11 cellular contexts compared by ENCODE assay signal in the genomic region with DNA sequence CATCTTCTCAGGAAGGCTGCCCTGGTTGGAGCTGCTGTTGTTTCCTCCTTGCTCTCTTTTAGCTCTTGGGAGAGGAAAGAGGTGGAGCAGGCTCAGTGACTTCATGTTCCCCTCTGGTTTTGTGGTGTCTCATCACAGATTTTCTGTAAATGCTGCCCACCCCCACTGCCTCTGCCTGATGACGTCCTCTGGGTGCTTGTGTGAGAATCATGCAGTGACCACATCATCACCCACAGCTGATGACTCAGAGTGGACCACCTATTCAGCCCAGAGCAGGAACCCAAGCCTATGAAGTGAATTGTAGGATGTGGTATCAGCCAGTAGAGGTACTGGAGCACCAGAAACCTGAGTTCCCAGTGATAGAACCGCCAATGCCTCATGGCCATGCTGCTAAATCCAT. TPM values are rescaled to one million over a fixed set of nuclear protein-coding genes. Genes with fewer than 3 reads are reported as not detected.
DNase-seq lines count a peak whose midpoint lies in the region; ATAC-seq and TF ChIP-seq lines count a peak whose summit lies in the region.
"Had no signal": no experiment of that assay in that cellular context is flagged by ENCODE, and none has a peak within 500 bp of the region (broad histone marks: within the 10 kb centered on the region; RNA-seq: fewer than 3 reads in every experiment).

A gene with protein sequence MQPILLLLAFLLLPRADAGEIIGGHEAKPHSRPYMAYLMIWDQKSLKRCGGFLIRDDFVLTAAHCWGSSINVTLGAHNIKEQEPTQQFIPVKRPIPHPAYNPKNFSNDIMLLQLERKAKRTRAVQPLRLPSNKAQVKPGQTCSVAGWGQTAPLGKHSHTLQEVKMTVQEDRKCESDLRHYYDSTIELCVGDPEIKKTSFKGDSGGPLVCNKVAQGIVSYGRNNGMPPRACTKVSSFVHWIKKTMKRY (minus strand): TSS at position 33 of the 400 bp plus-strand sequence. CDS start 30 bp downstream, at position 3.

- no peaks in the 10 kb centered on the region for H3K27me3 ChIP-seq in CD4-positive, CD25-positive, alpha-beta regulatory T cell (ENCODE audit: control insufficient read depth, insufficient read depth, low read length)
- H3K27me3 ChIP-seq in A673 (replicated peaks; ENCODE audit: insufficient read depth, low read depth, low read length, poor library complexity) = peaks cover 13% of the 10 kb centered on the region

- peaks cover 17% of the 10 kb centered on the region for H3K27me3 Mint-ChIP-seq in CD4-positive, CD25-positive, alpha-beta regulatory T cell
- no peaks in the 10 kb centered on the region for H3K27me3 Mint-ChIP-seq in activated naive CD4-positive, alpha-beta T cell treated with anti-CD3 and anti-CD28 coated beads, Interleukin-2, amount 50 U/mL, for 24 hours

- peak; percentile 60 to 70 for ATAC-seq in CD4-positive, CD25-positive, alpha-beta regulatory T cell (ENCODE audit: low read depth in 2 of 2)

- H3K36me3 ChIP-seq in CD4-positive, CD25-positive, alpha-beta regulatory T cell (ENCODE audit: control insufficient read depth, insufficient read depth, low read length) = no peaks in the 10 kb centered on the region
- no peaks in the 10 kb centered on the region for H3K36me3 ChIP-seq in A673 (ENCODE audit: insufficient read depth, low read length, poor library complexity, severe bottlenecking)

- POLR2A ChIA-PET in A673 (lab: Charles Lee; ENCODE audit: low non-redundant PET) = no interaction called here

- no peak for TF ChIP-seq CTCF in A673 (conservative IDR thresholded peaks at IDR 0.05; ENCODE audit: low read depth, low read length)

- H3K27ac Mint-ChIP-seq in CD4-positive, CD25-positive, alpha-beta regulatory T cell = peak within 1 kb of the TSS in 2 of 3 donors; percentile 40 to 43
- peak within 1 kb of the TSS; percentile 31 for H3K27ac Mint-ChIP-seq in activated naive CD4-positive, alpha-beta T cell treated with anti-CD3 and anti-CD28 coated beads, Interleukin-2, amount 50 U/mL, for 24 hours

- no peaks in the 10 kb centered on the region for H3K9me3 Mint-ChIP-seq in CD4-positive, CD25-positive, alpha-beta regulatory T cell
- no peaks in the 10 kb centered on the region for H3K9me3 Mint-ChIP-seq in activated naive CD4-positive, alpha-beta T cell treated with anti-CD3 and anti-CD28 coated beads, Interleukin-2, amount 50 U/mL, for 24 hours

- no peak within 1 kb of the TSS for H3K27ac ChIP-seq in CD4-positive, CD25-positive, alpha-beta regulatory T cell (ENCODE audit: insufficient read depth, low read length, poor library complexity, severe bottlenecking)
- no peak within 1 kb of the TSS for H3K27ac ChIP-seq in A673 (ENCODE audit: low read depth, low read length, poor library complexity, severe bottlenecking)
- H3K27ac ChIP-seq: PC-9 had no signal

- H3K4me3 ChIP-seq in CD4-positive, CD25-positive, alpha-beta regulatory T cell (ENCODE audit: low read depth, low read length) = no peak within 1 kb of the TSS
- H3K4me3 ChIP-seq in A673 (ENCODE audit: low read depth, low read length, poor library complexity, severe bottlenecking) = no peak within 1 kb of the TSS
- H3K4me3 ChIP-seq: PC-9 had no signal

- intact Hi-C loops in A673 (cut with micrococcal nuclease; ENCODE audit: unreplicated experiment) = no loop called here

- H3K4me1 Mint-ChIP-seq in CD4-positive, CD25-positive, alpha-beta regulatory T cell = peaks cover 0 to 2% (median 0%) of the 10 kb centered on the region in 4 donors
- peaks cover 7% of the 10 kb centered on the region for H3K4me1 Mint-ChIP-seq in activated naive CD4-positive, alpha-beta T cell treated with anti-CD3 and anti-CD28 coated beads, Interleukin-2, amount 50 U/mL, for 24 hours

- H3K4me3 Mint-ChIP-seq in CD4-positive, CD25-positive, alpha-beta regulatory T cell = no peak within 1 kb of the TSS
- peak within 1 kb of the TSS; percentile 74 for H3K4me3 Mint-ChIP-seq in activated naive CD4-positive, alpha-beta T cell treated with anti-CD3 and anti-CD28 coated beads, Interleukin-2, amount 50 U/mL, for 24 hours

- no TSS peak for BruUV-seq in A673 (replicated peaks; lab: Mats Ljungman, UMichigan)

- no peaks in the 10 kb centered on the region for H3K9me3 ChIP-seq in CD4-positive, CD25-positive, alpha-beta regulatory T cell (ENCODE audit: control insufficient read depth in 2 of 2, low read length in 2 of 2)
- H3K9me3 ChIP-seq in A673 (ENCODE audit: low read depth, low read length, poor library complexity, severe bottlenecking) = no peaks in the 10 kb centered on the region

- no peak for DNase-seq in CD4-positive, CD25-positive, alpha-beta regulatory T cell
- DNase-seq in activated CD4-positive, alpha-beta T cell treated with anti-CD3 and anti-CD28 coated beads for 4 hours = peak; percentile 47
- peak; percentile 35 for DNase-seq in stimulated activated CD4-positive, alpha-beta T cell treated with anti-CD3 and anti-CD28 coated beads, Interleukin-2, amount 100 ng/mL, for 4 hours (ENCODE audit: low read depth)
- DNase-seq in GF-D8 (lab: John Stamatoyannopoulos, UW) (no peak), NCI-H2107 (lab: John Stamatoyannopoulos, UW) (no peak), A673 (ENCODE audit: low spot score) (no peak), SW 1271 (lab: John Stamatoyannopoulos, UW) (no peak)
- DNase-seq: hypothalamus, PC-9 had no signal

- no peaks in the 10 kb centered on the region for H3K36me3 Mint-ChIP-seq in CD4-positive, CD25-positive, alpha-beta regulatory T cell
- no peaks in the 10 kb centered on the region for H3K36me3 Mint-ChIP-seq in activated naive CD4-positive, alpha-beta T cell treated with anti-CD3 and anti-CD28 coated beads, Interleukin-2, amount 50 U/mL, for 24 hours

- no peaks in the 10 kb centered on the region for H3K4me1 ChIP-seq in CD4-positive, CD25-positive, alpha-beta regulatory T cell (ENCODE audit: control insufficient read depth, insufficient read depth, low read length, poor library complexity, severe bottlenecking)
- no peaks in the 10 kb centered on the region for H3K4me1 ChIP-seq in A673 (ENCODE audit: insufficient read depth, low read length, poor library complexity, severe bottlenecking)

- CTCF ChIA-PET in A673 (lab: Charles Lee) = no interaction called here

RNA-seq across cellular contexts. Expression of the gene that starts here (rescaled TPM):
- total RNA-seq in CD4-positive, CD25-positive, alpha-beta regulatory T cell = not detected
- polyA plus RNA-seq in CD4-positive, CD25-positive, alpha-beta regulatory T cell = 1 to 10 TPM in 2 of 4 donors, under 1 TPM in 1, not detected in 1; 0.29 to 3.0 (median 1.0) TPM
- total RNA-seq in A673 (2021) = not detected in 2 replicates
- total RNA-seq: myocyte, PC-9 had no signal

Comparison
In these comparisons a context has a peak if more than half of its experiments do, and no peak if none do; other contexts are left out.
1. DNase-seq: peak in activated CD4-positive, alpha-beta T cell treated with anti-CD3 and anti-CD28 coated beads for 4 hours (2 of 2) and stimulated activated CD4-positive, alpha-beta T cell treated with anti-CD3 and anti-CD28 coated beads, Interleukin-2, amount 100 ng/mL, for 4 hours (single experiment); none in CD4-positive, CD25-positive, alpha-beta regulatory T cell (0 of 3), GF-D8 (single experiment), NCI-H2107 (single experiment), A673 (single experiment) and SW 1271 (0 of 2).